In the genomic region with DNA sequence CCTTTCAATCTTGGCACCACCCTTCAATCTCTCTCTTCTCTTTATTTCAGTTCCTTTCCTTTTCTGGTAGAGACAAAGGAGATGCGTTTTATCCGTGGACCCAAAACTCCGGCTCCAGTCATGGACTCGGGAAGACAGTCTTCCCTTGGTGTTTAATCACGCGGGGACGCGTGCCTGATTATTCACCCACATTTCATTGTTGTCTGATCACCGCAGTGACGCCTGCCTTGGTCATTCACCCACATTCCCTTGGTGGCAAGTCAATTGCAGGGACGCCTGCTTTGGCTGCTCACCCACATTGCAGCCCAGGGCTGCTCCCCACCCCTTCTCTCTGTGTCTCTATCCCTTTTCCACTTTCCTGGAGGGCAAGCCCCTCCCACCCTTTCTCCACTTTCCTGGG, we compare ENCODE assay signal across 9 cellular contexts. TPM values are rescaled to one million over a fixed set of nuclear protein-coding genes. Genes with fewer than 3 reads are reported as not detected.
"Had no signal": no experiment of that assay in that cellular context is flagged by ENCODE, and none has a peak within 500 bp of the region (broad histone marks: within the 10 kb centered on the region; RNA-seq: fewer than 3 reads in every experiment).

No MANE protein-coding gene starts in this region.

RNA-seq across cellular contexts. Expression of a gene that starts 7.5 kb away (rescaled TPM):
- total RNA-seq: kidney epithelial cell, left ventricle myocardium superior, natural killer cell, smooth muscle cell, suprapubic skin had no signal

RNA-seq across cellular contexts. Expression of a gene that starts 34.1 kb away (rescaled TPM):
- total RNA-seq: dorsolateral prefrontal cortex, hepatocyte, kidney epithelial cell, natural killer cell, posterior vena cava, right cardiac atrium, smooth muscle cell had no signal
